12 cellular contexts compared by ENCODE assay signal in genomic region chr15:28099555-28100140, GRCh38. TPM values are rescaled to one million over a fixed set of nuclear protein-coding genes. Genes with fewer than 3 reads are reported as not detected.
DNase-seq lines count a peak whose midpoint lies in the region; ATAC-seq, FAIRE-seq and TF ChIP-seq lines count a peak whose summit lies in the region.
"Had no signal": no experiment of that assay in that cellular context is flagged by ENCODE, and none has a peak within 500 bp of the region (broad histone marks: within the 10 kb centered on the region; RNA-seq: fewer than 3 reads in every experiment).

No MANE protein-coding gene starts in this region.

- H3K27ac Mint-ChIP-seq in Caco-2 (ENCODE audit: unreplicated experiment) (no peak overlapping the region), WTC11 (no peak overlapping the region)
- H3K27ac Mint-ChIP-seq in activated CD4-positive, alpha-beta T cell treated with anti-CD3 and anti-CD28 coated beads, Interleukin-2, amount 10 ng/mL, durations not matched to agents 7 days and 5 days, result no peak overlapping the region

- TF ChIP-seq CTCF in Caco-2 (IDR thresholded peaks at IDR 0.05; ENCODE audit: insufficient read depth in 1 of 2, low read depth in 1 of 2, low read length in 1 of 2, severe bottlenecking in 1 of 2, unreplicated experiment in 1 of 2) (no peak), WTC11 (IDR thresholded peaks at IDR 0.05) (no peak), right atrium auricular region (IDR thresholded peaks at IDR 0.05) (no peak)

- POLR2A ChIA-PET in Caco-2 (lab: Charles Lee), result no interaction called here
- POLR2A ChIA-PET in WTC11 (lab: Charles Lee), result no interaction called here
- POLR2A ChIA-PET in activated CD4-positive, alpha-beta T cell treated with anti-CD3 and anti-CD28 coated beads, Interleukin-2, amount 10 ng/mL, durations not matched to agents 7 days and 5 days (lab: Charles Lee), result no interaction called here

- peak overlapping the region in 1 of 2 donors; percentile 44 for H3K27ac ChIP-seq in right atrium auricular region
- H3K27ac ChIP-seq in small intestine (ENCODE audit: low read depth in 1 of 2, low read length in 1 of 2), result no peak overlapping the region
- H3K27ac ChIP-seq: colonic mucosa, uterus had no signal

- H3K4me3 Mint-ChIP-seq in Caco-2 (ENCODE audit: unreplicated experiment) (peak overlapping the region; percentile 71), WTC11 (peak overlapping the region; percentile 49)
- H3K4me3 Mint-ChIP-seq in activated CD4-positive, alpha-beta T cell treated with anti-CD3 and anti-CD28 coated beads, Interleukin-2, amount 10 ng/mL, durations not matched to agents 7 days and 5 days, result no peak overlapping the region

- H3K36me3 Mint-ChIP-seq in Caco-2 (ENCODE audit: insufficient read depth, unreplicated experiment), result peaks cover 6% of the 10 kb centered on the region
- peaks cover 2% of the 10 kb centered on the region; the same call in 1 of the 2 replicates for H3K36me3 Mint-ChIP-seq in WTC11
- H3K36me3 Mint-ChIP-seq in activated CD4-positive, alpha-beta T cell treated with anti-CD3 and anti-CD28 coated beads, Interleukin-2, amount 10 ng/mL, durations not matched to agents 7 days and 5 days (ENCODE audit: low read depth), result peaks cover 2% of the 10 kb centered on the region

- intact Hi-C loops in Caco-2 (cut with micrococcal nuclease; ENCODE audit: unreplicated experiment), result loop anchor here (1.0 to 10.0 kb wide), 3 partner anchors 13 to 1215 kb away; no protein-coding TSS in a partner anchor

- no peak for ATAC-seq in WTC11
- no peak for ATAC-seq in GM18867 (IDR thresholded peaks at IDR 0.05; ENCODE audit: unreplicated experiment)

- FAIRE-seq in small intestine (lab: Jason Lieb, UNC), result no peak
- FAIRE-seq: G401.6, kidney had no signal

- DNase-seq in Caco-2 (no peak), WTC11 (ENCODE audit: low spot score) (no peak), right atrium auricular region (ENCODE audit: low spot score) (no peak), small intestine (no peak)
- no peak for DNase-seq in activated CD4-positive, alpha-beta T cell treated with anti-CD3 and anti-CD28 coated beads, Interleukin-2, amount 10 ng/mL, durations not matched to agents 7 days and 5 days
- no peak for DNase-seq in effector CD4-positive, alpha-beta T cell
- DNase-seq: uterus had no signal

- H3K4me3 ChIP-seq in Caco-2 (ENCODE audit: low read depth, low read length) (peak overlapping the region; percentile 71), right atrium auricular region (peak overlapping the region; percentile 18 to 40), skeletal muscle satellite cell (ENCODE audit: low read length) (no peak overlapping the region), small intestine (ENCODE audit: low read depth in 1 of 2, low read length in 2 of 2) (peak overlapping the region in 1 of 2 donors; percentile 29)
- H3K4me3 ChIP-seq: colonic mucosa, uterus had no signal

- no TSS peak for BruUV-seq in Caco-2 (replicated peaks; lab: Mats Ljungman, UMichigan)

- CTCF ChIA-PET in Caco-2 (lab: Charles Lee), result interaction anchor here (0.6 to 1.7 kb wide), 16 partner anchors 8 to 1840 kb away, joined by 3 to 22 read pairs (median 4); no protein-coding TSS in a partner anchor
- CTCF ChIA-PET in WTC11 (lab: Charles Lee), result interaction anchor here (0.6 to 1.9 kb wide), 12 partner anchors 8 to 1870 kb away, joined by 3 to 13 read pairs (median 4); no protein-coding TSS in a partner anchor
- CTCF ChIA-PET in activated CD4-positive, alpha-beta T cell treated with anti-CD3 and anti-CD28 coated beads, Interleukin-2, amount 10 ng/mL, durations not matched to agents 7 days and 5 days (lab: Charles Lee), result no interaction called here

- H3K9me3 Mint-ChIP-seq in Caco-2 (ENCODE audit: unreplicated experiment) (no peaks in the 10 kb centered on the region), WTC11 (no peaks in the 10 kb centered on the region)
- H3K9me3 Mint-ChIP-seq in activated CD4-positive, alpha-beta T cell treated with anti-CD3 and anti-CD28 coated beads, Interleukin-2, amount 10 ng/mL, durations not matched to agents 7 days and 5 days, result no peaks in the 10 kb centered on the region

- H3K36me3 ChIP-seq in Caco-2 (ENCODE audit: control insufficient read depth, insufficient read depth, low read length), result no peaks in the 10 kb centered on the region; the same call in 1 of the 2 replicates
- H3K36me3 ChIP-seq in right atrium auricular region, result no peaks in the 10 kb centered on the region
- H3K36me3 ChIP-seq in skeletal muscle satellite cell (ENCODE audit: insufficient read depth, low read length), result no peaks in the 10 kb centered on the region
- no peaks in the 10 kb centered on the region for H3K36me3 ChIP-seq in small intestine (ENCODE audit: control insufficient read depth in 2 of 2, insufficient read depth in 2 of 2, low read length in 2 of 2)
- H3K36me3 ChIP-seq: colonic mucosa, uterus had no signal

- H3K27me3 Mint-ChIP-seq in Caco-2 (ENCODE audit: insufficient read depth, unreplicated experiment) (peaks cover 9% of the 10 kb centered on the region), WTC11 (ENCODE audit: low read depth) (peaks cover 91% of the 10 kb centered on the region)
- peaks cover 48% of the 10 kb centered on the region for H3K27me3 Mint-ChIP-seq in activated CD4-positive, alpha-beta T cell treated with anti-CD3 and anti-CD28 coated beads, Interleukin-2, amount 10 ng/mL, durations not matched to agents 7 days and 5 days

- H3K9me3 ChIP-seq in Caco-2 (no peaks in the 10 kb centered on the region), right atrium auricular region (no peaks in the 10 kb centered on the region), skeletal muscle satellite cell (replicated peaks; ENCODE audit: low read length) (no peaks in the 10 kb centered on the region), small intestine (ENCODE audit: control insufficient read depth, low read depth) (no peaks in the 10 kb centered on the region)
- H3K9me3 ChIP-seq: colonic mucosa, uterus had no signal

- H3K4me2 ChIP-seq in skeletal muscle satellite cell (ENCODE audit: low read length), result peak overlapping the region; percentile 48

- 16 to 21% (median 16%) methylated on average over 16 of the region's 16 CpGs for WGBS in small intestine, 3 donors

- H3K4me1 ChIP-seq in Caco-2 (peaks cover 7% of the 10 kb centered on the region), right atrium auricular region (peaks cover 0 to 44% of the 10 kb centered on the region in 2 donors), skeletal muscle satellite cell (ENCODE audit: control insufficient read depth, insufficient read depth, low read length) (peaks cover 31% of the 10 kb centered on the region), small intestine (ENCODE audit: control insufficient read depth in 2 of 2, insufficient read depth in 1 of 2, low read depth in 1 of 2, low read length in 1 of 2) (no peaks in the 10 kb centered on the region)

- H3K9ac ChIP-seq in skeletal muscle satellite cell (ENCODE audit: low read depth, low read length), result no peak overlapping the region

- peaks cover 11% of the 10 kb centered on the region for H3K4me1 Mint-ChIP-seq in Caco-2 (ENCODE audit: low read depth, unreplicated experiment)
- peaks cover 28% of the 10 kb centered on the region for H3K4me1 Mint-ChIP-seq in WTC11
- H3K4me1 Mint-ChIP-seq in activated CD4-positive, alpha-beta T cell treated with anti-CD3 and anti-CD28 coated beads, Interleukin-2, amount 10 ng/mL, durations not matched to agents 7 days and 5 days, result peaks cover 26% of the 10 kb centered on the region

- H3K27me3 ChIP-seq in Caco-2 (replicated peaks; ENCODE audit: control insufficient read depth, insufficient read depth, low read length), result no peaks in the 10 kb centered on the region
- no peaks in the 10 kb centered on the region for H3K27me3 ChIP-seq in right atrium auricular region
- H3K27me3 ChIP-seq in skeletal muscle satellite cell (ENCODE audit: control insufficient read depth, insufficient read depth, low read length), result peaks cover 71% of the 10 kb centered on the region
- peaks cover 4 to 20% of the 10 kb centered on the region in 2 donors for H3K27me3 ChIP-seq in small intestine (ENCODE audit: control insufficient read depth in 2 of 2, insufficient read depth in 2 of 2, low read length in 2 of 2)

TF ChIP-seq in WTC11, 78 proteins besides CTCF, POLR2A, EP300 and RAD21 (continues in another document):
- TF ChIP-seq SOX15 (CRISPR knock-in tag; IDR thresholded peaks at IDR 0.05) (no peak), PRDM15 (CRISPR knock-in tag; IDR thresholded peaks at IDR 0.05) (no peak)

RNA-seq across cellular contexts. Expression of gene OCA2, which starts 0.5 kb away (rescaled TPM):
- total RNA-seq in Caco-2 (2022), result 0.57 and 0.86 TPM in 2 replicates
- 0.27 to 0.39 TPM (median 0.27 TPM) in 3 replicates for total RNA-seq in WTC11 (2021)
- under 1 TPM in 1 of 2 donors, not detected in 1; 0.31 TPM for total RNA-seq in right atrium auricular region
- under 0.01 TPM in 1 of 2 replicates, not detected in the other for total RNA-seq in skeletal muscle satellite cell (2012; rRNA removed)
- not detected for total RNA-seq in activated CD4-positive, alpha-beta T cell treated with anti-CD3 and anti-CD28 coated beads, Interleukin-2, amount 10 ng/mL, durations not matched to agents 7 days and 5 days
- polyA plus RNA-seq in small intestine, result under 1 TPM in 1 of 3 donors, not detected in 2; 0.07 TPM
